ENCODE assay signal across 7 cellular contexts in the genomic region with DNA sequence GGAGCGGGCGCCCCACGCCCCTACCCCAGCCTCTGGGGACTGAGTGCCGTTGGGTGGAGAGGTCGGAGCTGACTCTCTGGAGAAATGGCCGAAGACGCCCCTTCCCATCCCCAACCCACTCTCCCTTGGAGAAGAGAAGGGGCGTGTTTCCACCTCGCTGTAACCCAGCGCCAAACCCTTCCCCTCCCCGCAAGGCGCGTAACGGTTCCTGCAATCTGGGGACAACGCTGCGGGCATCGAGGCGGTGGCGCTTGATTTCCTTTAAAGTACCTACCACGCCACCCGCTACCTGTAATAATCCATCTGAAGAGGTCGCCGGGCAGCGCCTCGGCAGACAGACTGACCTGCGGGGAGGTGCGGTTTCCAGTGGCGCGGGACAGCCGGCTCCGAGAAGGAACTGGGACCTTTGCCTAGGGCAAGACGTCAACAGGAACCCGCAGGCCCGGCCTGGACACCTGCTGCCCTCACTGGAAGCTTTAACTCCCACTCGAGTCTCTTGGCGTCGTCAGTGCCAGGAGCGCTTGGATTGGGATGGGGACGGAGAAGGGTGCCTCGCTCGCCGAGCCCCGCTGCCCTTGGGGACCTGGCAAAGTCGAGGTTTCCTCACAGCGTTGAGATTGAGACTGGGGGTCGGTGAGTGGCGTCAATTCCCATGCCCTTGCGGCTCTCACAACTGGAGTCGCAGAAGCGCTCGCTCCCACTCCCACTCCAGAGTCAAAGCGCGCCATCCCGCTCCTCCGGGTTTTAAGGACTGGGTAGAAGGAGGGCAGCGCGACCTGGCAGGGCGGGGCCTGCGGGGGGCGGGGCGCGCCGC. TPM values are rescaled to one million over a fixed set of nuclear protein-coding genes. Genes with fewer than 3 reads are reported as not detected.
DNase-seq lines count a peak whose midpoint lies in the region; ATAC-seq and TF ChIP-seq lines count a peak whose summit lies in the region.

A gene (minus strand): TSS at position 716 of the 814 bp plus-strand sequence. CDS start 763 bp downstream, outside the sequence.

- H3K27ac ChIP-seq in adrenal gland (peak within 1 kb of the TSS; percentile 50 to 92 (median 84)), iPS-20b (ENCODE audit: low read length) (no peak within 1 kb of the TSS)

- peaks cover 34% of the 10 kb centered on the region for H3K36me3 Mint-ChIP-seq in stimulated activated effector memory CD8-positive, alpha-beta T cell treated with anti-CD3 and anti-CD28 coated beads, Interleukin-12 subunit alpha, Interleukin-12 subunit beta, amount 100 ng/mL, for 72 hours

- peak within 1 kb of the TSS; percentile 72 for H3K4me3 Mint-ChIP-seq in stimulated activated effector memory CD8-positive, alpha-beta T cell treated with anti-CD3 and anti-CD28 coated beads, Interleukin-12 subunit alpha, Interleukin-12 subunit beta, amount 100 ng/mL, for 72 hours

- peak; percentile 29 for ATAC-seq in GM18498 (IDR thresholded peaks at IDR 0.05; ENCODE audit: unreplicated experiment)
- peak; percentile 19 for ATAC-seq in HG03066 (IDR thresholded peaks at IDR 0.05; ENCODE audit: low read depth, unreplicated experiment)
- ATAC-seq in stimulated activated effector memory CD8-positive, alpha-beta T cell treated with anti-CD3 and anti-CD28 coated beads, Interleukin-12 subunit alpha, Interleukin-12 subunit beta, amount 100 ng/mL, for 72 hours = no peak

- peaks cover 0 to 19% of the 10 kb centered on the region in 2 donors for H3K4me1 ChIP-seq in adrenal gland (replicated peaks in 1 of 2)
- H3K4me1 ChIP-seq in iPS-20b (ENCODE audit: insufficient read depth, low read length) = peaks cover 27% of the 10 kb centered on the region

- peaks cover 18% of the 10 kb centered on the region for H3K4me1 Mint-ChIP-seq in stimulated activated effector memory CD8-positive, alpha-beta T cell treated with anti-CD3 and anti-CD28 coated beads, Interleukin-12 subunit alpha, Interleukin-12 subunit beta, amount 100 ng/mL, for 72 hours

- DNase-seq in adrenal gland (peak in 6 of 7 donors; percentile 31 to 51 (median 43)), germinal center (ENCODE audit: low spot score) (no peak), NCI-H2107 (lab: John Stamatoyannopoulos, UW) (no peak)
- peak; percentile 21 to 65 for DNase-seq in stimulated activated effector memory CD8-positive, alpha-beta T cell treated with anti-CD3 and anti-CD28 coated beads, Interleukin-12 subunit alpha, Interleukin-12 subunit beta, amount 100 ng/mL, for 72 hours (ENCODE audit: low spot score in 2 of 2)

- intact Hi-C loops in adrenal gland (cut with DNase I) = loop anchor here (10.0 kb wide), 2 partner anchors 189 to 199 kb away; no protein-coding TSS in a partner anchor

- H3K9me3 ChIP-seq in adrenal gland (replicated peaks in 1 of 3) (no peaks in the 10 kb centered on the region), iPS-20b (ENCODE audit: insufficient read depth, low read depth, low read length) (peaks cover 3% of the 10 kb centered on the region; the same call in 1 of the 2 replicates)

- TF ChIP-seq POLR2A in adrenal gland (IDR thresholded peaks at IDR 0.05) = peak in 1 of 2 donors; percentile 40

- H3K27me3 ChIP-seq in adrenal gland (peaks cover 5% of the 10 kb centered on the region), iPS-20b (ENCODE audit: insufficient read depth, low read length) (peaks cover 88% of the 10 kb centered on the region)

- 5 to 14% (median 9%) methylated on average over 4 to 63 of the region's 63 CpGs for WGBS in adrenal gland, 4 donors

- H3K36me3 ChIP-seq in adrenal gland (replicated peaks in 1 of 2) (no peaks in the 10 kb centered on the region), iPS-20b (ENCODE audit: insufficient read depth, low read depth, low read length) (no peaks in the 10 kb centered on the region)

- TF ChIP-seq CTCF in adrenal gland (IDR thresholded peaks at IDR 0.05) = no peak

- no peaks in the 10 kb centered on the region for H3K9me3 Mint-ChIP-seq in stimulated activated effector memory CD8-positive, alpha-beta T cell treated with anti-CD3 and anti-CD28 coated beads, Interleukin-12 subunit alpha, Interleukin-12 subunit beta, amount 100 ng/mL, for 72 hours

- peak within 1 kb of the TSS; percentile 56; the same call in 1 of the 2 replicates for H3K9ac ChIP-seq in iPS-20b (ENCODE audit: low read depth, low read length)

- peak within 1 kb of the TSS; percentile 94 for H3K27ac Mint-ChIP-seq in stimulated activated effector memory CD8-positive, alpha-beta T cell treated with anti-CD3 and anti-CD28 coated beads, Interleukin-12 subunit alpha, Interleukin-12 subunit beta, amount 100 ng/mL, for 72 hours

- H3K4me3 ChIP-seq in adrenal gland (peak within 1 kb of the TSS in 3 of 4 donors; percentile 40 to 75 (median 46)), iPS-20b (ENCODE audit: low read length) (peak within 1 kb of the TSS; percentile 54)

RNA-seq across cellular contexts. Expression of the gene that starts here (rescaled TPM):
- 100 to 1,000 TPM in 2 of 8 donors, 10 to 100 TPM in 6; 22.4 to 118 (median 46.0) TPM for total RNA-seq in adrenal gland
- 10 to 100 TPM in 2 of 3 donors, 1 to 10 TPM in 1; 9.7 to 16.7 (median 13.7) TPM for polyA plus RNA-seq in adrenal gland

Comparison
In these comparisons a context has a peak if more than half of its experiments do, and no peak if none do; other contexts are left out.
1. DNase-seq: peak in adrenal gland (6 of 7) and stimulated activated effector memory CD8-positive, alpha-beta T cell treated with anti-CD3 and anti-CD28 coated beads, Interleukin-12 subunit alpha, Interleukin-12 subunit beta, amount 100 ng/mL, for 72 hours (2 of 2); none in germinal center (single experiment) and NCI-H2107 (single experiment).